Comparison of ENCODE assay signal across 8 cellular contexts in genomic region chr2:61905372-61906186, GRCh38. TPM values are rescaled to one million over a fixed set of nuclear protein-coding genes. Genes with fewer than 3 reads are reported as not detected.
A peak's percentile ranks its signal among the peaks of the same experiment; 100 is the strongest.
DNase-seq lines count a peak whose midpoint lies in the region; ATAC-seq and TF ChIP-seq lines count a peak whose summit lies in the region.

Gene COMMD1, plus strand, starts transcription at chr2:61905674. Its CDS starts 5 bp downstream, at chr2:61905679.

- H3K36me3 Mint-ChIP-seq in activated naive CD8-positive, alpha-beta T cell treated with anti-CD3 and anti-CD28 coated beads for 36 hours: no peaks in the 10 kb centered on the region

- DNase-seq in GM04504 (ENCODE audit: low read depth): peak; percentile 20
- DNase-seq in HAP-1 (ENCODE audit: low spot score in 2 of 2): peak; percentile 69 to 85
- peak; percentile 88 for DNase-seq in MM.1S
- DNase-seq in activated naive CD8-positive, alpha-beta T cell treated with anti-CD3 and anti-CD28 coated beads for 36 hours: peak; percentile 86
- peak; percentile 94 for DNase-seq in Right ventricle myocardium inferior (ENCODE audit: missing footprints)
- DNase-seq in tibial artery: peak; percentile 80 to 87

- peak within 1 kb of the TSS; percentile 62 for H3K9ac ChIP-seq in MM.1S (ENCODE audit: low read length)
- peak within 1 kb of the TSS; percentile 65 for H3K9ac ChIP-seq in SU-DHL-6 (ENCODE audit: low read length)
- H3K9ac ChIP-seq in parathyroid adenoma: peak within 1 kb of the TSS; percentile 32

- H2AFZ ChIP-seq in MM.1S (ENCODE audit: low read length) (peak within 1 kb of the TSS; percentile 90), SU-DHL-6 (ENCODE audit: low read depth, low read length, severe bottlenecking) (peak within 1 kb of the TSS; percentile 97), parathyroid adenoma (peak within 1 kb of the TSS; percentile 98)

- H3K36me3 ChIP-seq in HAP-1 (replicated peaks) (no peaks in the 10 kb centered on the region), MM.1S (replicated peaks; ENCODE audit: insufficient read depth, low read length) (no peaks in the 10 kb centered on the region), SU-DHL-6 (ENCODE audit: low read length) (no peaks in the 10 kb centered on the region), parathyroid adenoma (ENCODE audit: control insufficient read depth, insufficient read depth, low read length) (no peaks in the 10 kb centered on the region), tibial artery (no peaks in the 10 kb centered on the region)

- no peak for TF ChIP-seq CTCF in MM.1S (IDR thresholded peaks at IDR 0.05; ENCODE audit: low read length)
- TF ChIP-seq CTCF in SU-DHL-6 (IDR thresholded peaks at IDR 0.05; ENCODE audit: insufficient read depth, low read length, poor library complexity, severe bottlenecking): no peak
- TF ChIP-seq CTCF in parathyroid adenoma (IDR thresholded peaks at IDR 0.05): no peak
- no peak for TF ChIP-seq CTCF in tibial artery (IDR thresholded peaks at IDR 0.05)

- H3F3A ChIP-seq in MM.1S (ENCODE audit: insufficient read depth, low read length) (no peaks in the 10 kb centered on the region), SU-DHL-6 (ENCODE audit: insufficient read depth) (0 out of 2 replicates have a peak, but pooled peaks cover 3% of the 10 kb centered on the region)

- peak within 1 kb of the TSS; percentile 99 for H3K4me3 Mint-ChIP-seq in activated naive CD8-positive, alpha-beta T cell treated with anti-CD3 and anti-CD28 coated beads for 36 hours

- intact Hi-C loops in Right ventricle myocardium inferior (cut with DNase I): no loop called here
- intact Hi-C loops in tibial artery (cut with DNase I; ENCODE audit: low total_unique reads): no loop called here

- no peaks in the 10 kb centered on the region for H3K9me3 Mint-ChIP-seq in activated naive CD8-positive, alpha-beta T cell treated with anti-CD3 and anti-CD28 coated beads for 36 hours

- peak within 1 kb of the TSS; percentile 83 for H3K27ac Mint-ChIP-seq in activated naive CD8-positive, alpha-beta T cell treated with anti-CD3 and anti-CD28 coated beads for 36 hours

- in situ Hi-C loops in HAP-1 (cut with MboI; ENCODE audit: low sequenced_read_pairs): loop anchor here (25.0 kb wide), 1 partner anchor 857 kb away; no protein-coding TSS in a partner anchor

- H3K27me3 ChIP-seq in HAP-1 (ENCODE audit: low read depth) (no peaks in the 10 kb centered on the region), MM.1S (replicated peaks; ENCODE audit: insufficient read depth, low read length) (no peaks in the 10 kb centered on the region), SU-DHL-6 (ENCODE audit: low read length) (no peaks in the 10 kb centered on the region), parathyroid adenoma (ENCODE audit: control insufficient read depth, insufficient read depth, low read length) (no peaks in the 10 kb centered on the region), tibial artery (no peaks in the 10 kb centered on the region)

- H3K4me2 ChIP-seq in MM.1S (ENCODE audit: low read depth, low read length): peak within 1 kb of the TSS; percentile 80
- peak within 1 kb of the TSS; percentile 77 for H3K4me2 ChIP-seq in SU-DHL-6 (ENCODE audit: low read depth, low read length, poor library complexity, severe bottlenecking)
- H3K4me2 ChIP-seq in parathyroid adenoma (ENCODE audit: low read length): peak within 1 kb of the TSS; percentile 64

- H3K4me3 ChIP-seq in HAP-1: peak within 1 kb of the TSS; percentile 57
- H3K4me3 ChIP-seq in MM.1S (ENCODE audit: low read length): peak within 1 kb of the TSS; percentile 84
- H3K4me3 ChIP-seq in SU-DHL-6 (ENCODE audit: insufficient read depth, low read length, poor library complexity, severe bottlenecking): peak within 1 kb of the TSS; percentile 75
- H3K4me3 ChIP-seq in parathyroid adenoma (ENCODE audit: low read depth, low read length): peak within 1 kb of the TSS; percentile 81
- H3K4me3 ChIP-seq in tibial artery: peak within 1 kb of the TSS; percentile 63 to 88

- peaks cover 41% of the 10 kb centered on the region for H3K79me2 ChIP-seq in MM.1S (ENCODE audit: low read length)
- H3K79me2 ChIP-seq in SU-DHL-6 (ENCODE audit: insufficient read depth, low read length): 0 out of 2 replicates have a peak, but pooled peaks cover 5% of the 10 kb centered on the region
- H3K79me2 ChIP-seq in parathyroid adenoma: peaks cover 4% of the 10 kb centered on the region

- no peaks in the 10 kb centered on the region for H4K20me1 ChIP-seq in MM.1S (ENCODE audit: insufficient read depth, low read length)
- no peaks in the 10 kb centered on the region for H4K20me1 ChIP-seq in SU-DHL-6 (ENCODE audit: low read depth, low read length)

- H3K27me3 Mint-ChIP-seq in activated naive CD8-positive, alpha-beta T cell treated with anti-CD3 and anti-CD28 coated beads for 36 hours: no peaks in the 10 kb centered on the region

- no peaks in the 10 kb centered on the region for H3K9me2 ChIP-seq in MM.1S (replicated peaks; ENCODE audit: insufficient read depth, low read length)
- H3K9me2 ChIP-seq in SU-DHL-6 (replicated peaks; ENCODE audit: insufficient read depth, low read length): no peaks in the 10 kb centered on the region

- no peaks in the 10 kb centered on the region for H3K9me3 ChIP-seq in HAP-1
- H3K9me3 ChIP-seq in MM.1S (replicated peaks; ENCODE audit: insufficient read depth, low read length): no peaks in the 10 kb centered on the region
- no peaks in the 10 kb centered on the region for H3K9me3 ChIP-seq in SU-DHL-6 (ENCODE audit: insufficient read depth, low read length)
- no peaks in the 10 kb centered on the region for H3K9me3 ChIP-seq in parathyroid adenoma (ENCODE audit: control insufficient read depth, low read length)
- no peaks in the 10 kb centered on the region for H3K9me3 ChIP-seq in tibial artery

- peaks cover 22% of the 10 kb centered on the region for H3K4me1 Mint-ChIP-seq in activated naive CD8-positive, alpha-beta T cell treated with anti-CD3 and anti-CD28 coated beads for 36 hours

- H3K27ac ChIP-seq in MM.1S (ENCODE audit: low read length) (no peak within 1 kb of the TSS), SU-DHL-6 (ENCODE audit: low read depth, low read length) (no peak within 1 kb of the TSS), parathyroid adenoma (peak within 1 kb of the TSS; percentile 62), tibial artery (peak within 1 kb of the TSS; percentile 71 to 89)

- peak; percentile 96 for ATAC-seq in Right ventricle myocardium inferior

- H3K4me1 ChIP-seq in HAP-1 (peaks cover 6% of the 10 kb centered on the region), MM.1S (ENCODE audit: low read length) (peaks cover 7% of the 10 kb centered on the region; the same call in 1 of the 2 replicates), parathyroid adenoma (no peaks in the 10 kb centered on the region), tibial artery (peaks cover 0 to 25% (median 8%) of the 10 kb centered on the region in 4 donors)

RNA-seq across cellular contexts. Expression of gene COMMD1, which starts in this region (rescaled TPM):
- total RNA-seq in activated naive CD8-positive, alpha-beta T cell treated with anti-CD3 and anti-CD28 coated beads for 36 hours: 10 to 100 TPM; 29.1 to 31.8 TPM
- total RNA-seq in Right ventricle myocardium inferior: 59.5 TPM

Comparison
In these comparisons a context has a peak if more than half of its experiments do, and no peak if none do; other contexts are left out.
1. DNase-seq: peak in every context shown above with its lines; median percentile 94 in Right ventricle myocardium inferior; 88 in MM.1S; 86 in activated naive CD8-positive, alpha-beta T cell treated with anti-CD3 and anti-CD28 coated beads for 36 hours; 84 in tibial artery; 77 in HAP-1; 20 in GM04504.
2. H3K27ac ChIP-seq: peak in parathyroid adenoma (single experiment) and tibial artery (2 of 2); none in MM.1S (single experiment) and SU-DHL-6 (single experiment).
3. Peak in every context shown above with its lines, with median percentiles within 50 percentile points of each other: H3K4me3 ChIP-seq, H2AFZ ChIP-seq, H3K4me2 ChIP-seq and H3K9ac ChIP-seq.